ENCODE assay signal across 1 cellular context in the genomic region with DNA sequence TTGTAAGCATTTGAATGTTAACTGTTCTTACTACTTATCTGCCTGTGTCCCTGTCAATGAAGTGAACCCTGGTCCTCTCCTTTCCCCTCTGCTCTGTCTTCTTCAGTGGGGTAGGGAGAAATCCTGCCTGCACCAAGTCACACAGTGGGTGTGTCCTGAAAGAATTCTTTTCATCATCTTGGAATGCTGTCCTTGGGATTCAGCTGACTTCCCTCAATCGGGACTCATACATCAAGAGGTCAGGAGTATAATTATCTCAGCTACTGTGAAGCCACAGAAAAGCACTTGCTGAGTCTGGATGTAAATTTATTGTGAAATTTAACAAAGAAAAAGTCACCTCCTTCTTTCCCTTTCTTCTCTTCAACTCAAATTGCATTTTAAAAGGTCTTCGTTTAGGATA.
TF ChIP-seq lines count a peak whose summit lies in the region.

No MANE protein-coding gene starts in this region.

TF ChIP-seq in GM23338, 12 proteins besides CTCF, POLR2A, EP300 and RAD21 (continued from another document):
- peak; percentile 23; the same call in 1 of the 2 replicates for TF ChIP-seq NANOG (IDR thresholded peaks at IDR 0.05; ENCODE audit: borderline replicate concordance)
